14 cellular contexts compared by ENCODE assay signal in the genomic region with DNA sequence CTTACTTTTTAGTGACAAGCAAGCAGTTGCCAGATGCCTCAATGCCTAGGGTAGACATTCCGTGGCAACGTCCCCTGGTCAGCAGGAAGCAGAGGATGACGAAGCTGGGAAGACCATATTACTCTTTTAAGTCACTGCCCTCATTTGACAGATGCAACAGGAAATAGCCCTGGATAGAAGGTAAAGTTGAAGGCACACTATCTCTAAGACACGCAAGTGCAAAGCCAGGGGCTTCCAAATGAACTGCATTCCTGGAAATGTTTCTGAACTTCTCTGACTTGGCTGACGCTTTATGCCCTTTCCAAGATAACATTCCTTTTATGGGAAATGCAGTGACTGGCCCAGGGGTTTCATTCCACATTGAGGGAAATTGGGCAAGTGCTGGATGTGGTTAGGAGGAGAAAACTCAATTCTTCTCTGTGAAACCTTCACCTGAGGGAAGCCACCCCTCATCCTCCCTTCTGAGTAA. TPM values are rescaled to one million over a fixed set of nuclear protein-coding genes. Genes with fewer than 3 reads are reported as not detected.
A peak's percentile ranks its signal among the peaks of the same experiment; 100 is the strongest.
DNase-seq lines count a peak whose midpoint lies in the region; ATAC-seq, FAIRE-seq and TF ChIP-seq lines count a peak whose summit lies in the region.
"Had no signal": no experiment of that assay in that cellular context is flagged by ENCODE, and none has a peak within 500 bp of the region (broad histone marks: within the 10 kb centered on the region; RNA-seq: fewer than 3 reads in every experiment).

No MANE protein-coding gene starts in this region.

- intact Hi-C loops in posterior vena cava (cut with DNase I), result no loop called here

- no peak for FAIRE-seq in frontal cortex (lab: Jason Lieb, UNC)
- FAIRE-seq: colon had no signal

- no peak for ATAC-seq in HG02798 (IDR thresholded peaks at IDR 0.05; ENCODE audit: poor library complexity, unreplicated experiment)

- TF ChIP-seq CTCF in fibroblast of mammary gland (conservative IDR thresholded peaks at IDR 0.05; ENCODE audit: control insufficient read depth, insufficient read depth, low read depth, low read length), result no peak

- DNase-seq in AG20443 (ENCODE audit: low spot score), result peak; percentile 31
- peak; percentile 96 for DNase-seq in NCI-H226
- peak; percentile 61 for DNase-seq in fibroblast of mammary gland (ENCODE audit: low read depth)
- DNase-seq in posterior vena cava (ENCODE audit: low spot score), result peak; percentile 75
- no peak for DNase-seq in frontal cortex (ENCODE audit: low spot score in 2 of 2)
- no peak for DNase-seq in Ammon's horn (ENCODE audit: low spot score)
- DNase-seq in epidermal melanocyte (ENCODE audit: insufficient read length, low spot score), result no peak
- DNase-seq: DND-41, GOT3, Kasumi-1, NCI-H524 had no signal

- H3K4me3 ChIP-seq in fibroblast of mammary gland (ENCODE audit: control insufficient read depth, low read depth, low read length), result no peak overlapping the region
- H3K4me3 ChIP-seq: SJSA1 had no signal

RNA-seq across cellular contexts. Expression of gene PCSK7, which starts 14.7 kb away (rescaled TPM):
- total RNA-seq in posterior vena cava (10 to 100 TPM; 41.9 to 48.6 TPM), frontal cortex (20.0 TPM)

RNA-seq across cellular contexts. Expression of gene RNF214, which starts 15.3 kb away (rescaled TPM):
- 10 to 100 TPM; 24.8 to 25.7 TPM for total RNA-seq in posterior vena cava
- total RNA-seq in frontal cortex, result 15.1 TPM

RNA-seq across cellular contexts. Expression of gene TAGLN, which starts 18.0 kb away (rescaled TPM):
- total RNA-seq in posterior vena cava (1,000 to 10,000 TPM; 5,409 to 9,264 TPM), frontal cortex (17.5 TPM)

RNA-seq across cellular contexts. Expression of gene SIDT2, which starts 38.6 kb away (rescaled TPM):
- 10 to 100 TPM; 39.2 to 49.5 TPM for total RNA-seq in posterior vena cava
- 9.4 TPM for total RNA-seq in frontal cortex

Comparison
In these comparisons a context has a peak if more than half of its experiments do, and no peak if none do; other contexts are left out.
1. DNase-seq: peak in AG20443 (single experiment), NCI-H226 (single experiment), fibroblast of mammary gland (single experiment) and posterior vena cava (single experiment); none in frontal cortex (0 of 2), Ammon's horn (single experiment) and epidermal melanocyte (single experiment).
2. RNA of gene TAGLN, which starts 18.0 kb away (total RNA-seq): 5,409 to 9,264 TPM in posterior vena cava; 17.5 TPM in frontal cortex (single experiment); every median in the first group is over 100 times any median in the second.